Comparison of ENCODE assay signal across 10 cellular contexts in genomic region chr12:15982471-15982870, GRCh38.
DNase-seq lines count a peak whose midpoint lies in the region; ATAC-seq, FAIRE-seq and TF ChIP-seq lines count a peak whose summit lies in the region.
"Had no signal": no experiment of that assay in that cellular context is flagged by ENCODE, and none has a peak within 500 bp of the region (broad histone marks: within the 10 kb centered on the region; RNA-seq: fewer than 3 reads in every experiment).

No MANE protein-coding gene starts in this region.

- intact Hi-C loops in left cardiac atrium (cut with DNase I), result no loop called here

- DNase-seq in cardiac muscle cell (ENCODE audit: low read depth in 1 of 2, low spot score in 1 of 2) (peak in 1 of 2 donors; percentile 76), left cardiac atrium (no peak), glomerular visceral epithelial cell (ENCODE audit: extremely low spot score) (peak; percentile 25), GM12892 (ENCODE audit: insufficient read length) (no peak), T-helper 9 cell (no peak)
- DNase-seq: activated naive CD4-positive, alpha-beta T cell; GDM1 had no signal

- no peaks in the 10 kb centered on the region for H3K79me2 ChIP-seq in SU-DHL-6 (ENCODE audit: insufficient read depth, low read length)

- H3K4me2 ChIP-seq in SU-DHL-6 (ENCODE audit: low read depth, low read length, poor library complexity, severe bottlenecking), result no peak overlapping the region

- H3K27ac ChIP-seq in cardiac muscle cell, result no peak overlapping the region
- no peak overlapping the region for H3K27ac ChIP-seq in SU-DHL-6 (ENCODE audit: low read depth, low read length)

- FAIRE-seq in GM12892 (lab: Jason Lieb, UNC), result no peak

- TF ChIP-seq CTCF in cardiac muscle cell (IDR thresholded peaks at IDR 0.05; ENCODE audit: low read depth, low read length), result peak; percentile 65
- TF ChIP-seq CTCF in SU-DHL-6 (IDR thresholded peaks at IDR 0.05; ENCODE audit: insufficient read depth, low read length, poor library complexity, severe bottlenecking), result peak; percentile 15

- no peaks in the 10 kb centered on the region for H3K27me3 ChIP-seq in cardiac muscle cell
- H3K27me3 ChIP-seq in SU-DHL-6 (ENCODE audit: low read length), result no peaks in the 10 kb centered on the region

- no peak for TF ChIP-seq POLR2A in GM12892 (IDR thresholded peaks at IDR 0.05; ENCODE audit: low read depth, low read length)

- H4K20me1 ChIP-seq in SU-DHL-6 (ENCODE audit: low read depth, low read length), result no peaks in the 10 kb centered on the region

- H2AFZ ChIP-seq in SU-DHL-6 (ENCODE audit: low read depth, low read length, severe bottlenecking), result no peak overlapping the region

- H3K9me2 ChIP-seq in SU-DHL-6 (replicated peaks; ENCODE audit: insufficient read depth, low read length), result no peaks in the 10 kb centered on the region

- H3K4me3 ChIP-seq in cardiac muscle cell (no peak overlapping the region), SU-DHL-6 (ENCODE audit: insufficient read depth, low read length, poor library complexity, severe bottlenecking) (no peak overlapping the region)

- no peak overlapping the region for H3K9ac ChIP-seq in SU-DHL-6 (ENCODE audit: low read length)

- no peaks in the 10 kb centered on the region for H3K9me3 ChIP-seq in cardiac muscle cell (ENCODE audit: low read depth)
- no peaks in the 10 kb centered on the region for H3K9me3 ChIP-seq in SU-DHL-6 (ENCODE audit: insufficient read depth, low read length)

- H3K4me1 ChIP-seq in cardiac muscle cell (ENCODE audit: low read depth), result peaks cover 12% of the 10 kb centered on the region

- H3K36me3 ChIP-seq in cardiac muscle cell, result no peaks in the 10 kb centered on the region
- 0 out of 2 replicates have a peak, but pooled peaks cover 4% of the 10 kb centered on the region for H3K36me3 ChIP-seq in SU-DHL-6 (ENCODE audit: low read length)

- H3F3A ChIP-seq in SU-DHL-6 (ENCODE audit: insufficient read depth), result peaks cover 3% of the 10 kb centered on the region; the same call in 1 of the 2 replicates

- ATAC-seq in left cardiac atrium, result no peak
- no peak for ATAC-seq in GM18511 (IDR thresholded peaks at IDR 0.05; ENCODE audit: unreplicated experiment)
- no peak for ATAC-seq in HG03521 (IDR thresholded peaks at IDR 0.05; ENCODE audit: unreplicated experiment)
